ENCODE assay signal across 1 cellular context in the genomic region with DNA sequence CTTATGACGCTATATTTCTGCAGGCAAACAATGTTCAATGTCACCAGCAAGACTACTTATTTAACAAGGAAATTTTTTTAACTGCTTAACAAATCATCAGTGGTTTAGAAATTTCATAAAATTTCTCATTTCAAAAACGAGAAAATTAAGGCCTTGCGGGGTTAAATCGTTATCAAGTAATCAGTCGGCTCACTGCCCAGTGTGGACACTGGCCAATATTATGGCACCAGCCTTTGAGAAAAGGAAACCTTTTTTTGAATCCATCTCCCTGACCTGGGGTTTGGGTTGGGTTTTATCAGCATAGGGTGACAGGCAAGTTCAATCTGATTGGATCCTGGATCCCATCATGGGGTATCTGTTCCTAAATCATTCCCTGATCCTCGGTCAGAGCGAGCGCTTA.
TF ChIP-seq lines count a peak whose summit lies in the region.

No MANE protein-coding gene starts in this region.

TF ChIP-seq in GM23338, 12 proteins besides CTCF, POLR2A, EP300 and RAD21 (continued from another document):
- TF ChIP-seq, protein P1, sequence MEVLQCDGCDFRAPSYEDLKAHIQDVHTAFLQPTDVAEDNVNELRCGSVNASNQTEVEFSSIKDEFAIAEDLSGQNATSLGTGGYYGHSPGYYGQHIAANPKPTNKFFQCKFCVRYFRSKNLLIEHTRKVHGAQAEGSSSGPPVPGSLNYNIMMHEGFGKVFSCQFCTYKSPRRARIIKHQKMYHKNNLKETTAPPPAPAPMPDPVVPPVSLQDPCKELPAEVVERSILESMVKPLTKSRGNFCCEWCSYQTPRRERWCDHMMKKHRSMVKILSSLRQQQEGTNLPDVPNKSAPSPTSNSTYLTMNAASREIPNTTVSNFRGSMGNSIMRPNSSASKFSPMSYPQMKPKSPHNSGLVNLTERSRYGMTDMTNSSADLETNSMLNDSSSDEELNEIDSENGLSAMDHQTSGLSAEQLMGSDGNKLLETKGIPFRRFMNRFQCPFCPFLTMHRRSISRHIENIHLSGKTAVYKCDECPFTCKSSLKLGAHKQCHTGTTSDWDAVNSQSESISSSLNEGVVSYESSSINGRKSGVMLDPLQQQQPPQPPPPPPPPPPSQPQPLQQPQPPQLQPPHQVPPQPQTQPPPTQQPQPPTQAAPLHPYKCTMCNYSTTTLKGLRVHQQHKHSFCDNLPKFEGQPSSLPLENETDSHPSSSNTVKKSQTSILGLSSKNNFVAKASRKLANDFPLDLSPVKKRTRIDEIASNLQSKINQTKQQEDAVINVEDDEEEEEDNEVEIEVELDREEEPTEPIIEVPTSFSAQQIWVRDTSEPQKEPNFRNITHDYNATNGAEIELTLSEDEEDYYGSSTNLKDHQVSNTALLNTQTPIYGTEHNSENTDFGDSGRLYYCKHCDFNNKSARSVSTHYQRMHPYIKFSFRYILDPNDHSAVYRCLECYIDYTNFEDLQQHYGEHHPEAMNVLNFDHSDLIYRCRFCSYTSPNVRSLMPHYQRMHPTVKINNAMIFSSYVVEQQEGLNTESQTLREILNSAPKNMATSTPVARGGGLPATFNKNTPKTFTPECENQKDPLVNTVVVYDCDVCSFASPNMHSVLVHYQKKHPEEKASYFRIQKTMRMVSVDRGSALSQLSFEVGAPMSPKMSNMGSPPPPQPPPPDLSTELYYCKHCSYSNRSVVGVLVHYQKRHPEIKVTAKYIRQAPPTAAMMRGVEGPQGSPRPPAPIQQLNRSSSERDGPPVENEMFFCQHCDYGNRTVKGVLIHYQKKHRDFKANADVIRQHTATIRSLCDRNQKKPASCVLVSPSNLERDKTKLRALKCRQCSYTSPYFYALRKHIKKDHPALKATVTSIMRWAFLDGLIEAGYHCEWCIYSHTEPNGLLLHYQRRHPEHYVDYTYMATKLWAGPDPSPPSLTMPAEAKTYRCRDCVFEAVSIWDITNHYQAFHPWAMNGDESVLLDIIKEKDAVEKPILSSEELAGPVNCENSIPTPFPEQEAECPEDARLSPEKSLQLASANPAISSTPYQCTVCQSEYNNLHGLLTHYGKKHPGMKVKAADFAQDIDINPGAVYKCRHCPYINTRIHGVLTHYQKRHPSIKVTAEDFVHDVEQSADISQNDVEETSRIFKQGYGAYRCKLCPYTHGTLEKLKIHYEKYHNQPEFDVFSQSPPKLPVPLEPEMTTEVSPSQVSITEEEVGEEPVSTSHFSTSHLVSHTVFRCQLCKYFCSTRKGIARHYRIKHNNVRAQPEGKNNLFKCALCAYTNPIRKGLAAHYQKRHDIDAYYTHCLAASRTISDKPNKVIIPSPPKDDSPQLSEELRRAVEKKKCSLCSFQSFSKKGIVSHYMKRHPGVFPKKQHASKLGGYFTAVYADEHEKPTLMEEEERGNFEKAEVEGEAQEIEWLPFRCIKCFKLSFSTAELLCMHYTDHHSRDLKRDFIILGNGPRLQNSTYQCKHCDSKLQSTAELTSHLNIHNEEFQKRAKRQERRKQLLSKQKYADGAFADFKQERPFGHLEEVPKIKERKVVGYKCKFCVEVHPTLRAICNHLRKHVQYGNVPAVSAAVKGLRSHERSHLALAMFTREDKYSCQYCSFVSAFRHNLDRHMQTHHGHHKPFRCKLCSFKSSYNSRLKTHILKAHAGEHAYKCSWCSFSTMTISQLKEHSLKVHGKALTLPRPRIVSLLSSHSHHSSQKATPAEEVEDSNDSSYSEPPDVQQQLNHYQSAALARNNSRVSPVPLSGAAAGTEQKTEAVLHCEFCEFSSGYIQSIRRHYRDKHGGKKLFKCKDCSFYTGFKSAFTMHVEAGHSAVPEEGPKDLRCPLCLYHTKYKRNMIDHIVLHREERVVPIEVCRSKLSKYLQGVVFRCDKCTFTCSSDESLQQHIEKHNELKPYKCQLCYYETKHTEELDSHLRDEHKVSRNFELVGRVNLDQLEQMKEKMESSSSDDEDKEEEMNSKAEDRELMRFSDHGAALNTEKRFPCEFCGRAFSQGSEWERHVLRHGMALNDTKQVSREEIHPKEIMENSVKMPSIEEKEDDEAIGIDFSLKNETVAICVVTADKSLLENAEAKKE (CRISPR knock-in tag; IDR thresholded peaks at IDR 0.05) = no peak
- TF ChIP-seq, protein P2, sequence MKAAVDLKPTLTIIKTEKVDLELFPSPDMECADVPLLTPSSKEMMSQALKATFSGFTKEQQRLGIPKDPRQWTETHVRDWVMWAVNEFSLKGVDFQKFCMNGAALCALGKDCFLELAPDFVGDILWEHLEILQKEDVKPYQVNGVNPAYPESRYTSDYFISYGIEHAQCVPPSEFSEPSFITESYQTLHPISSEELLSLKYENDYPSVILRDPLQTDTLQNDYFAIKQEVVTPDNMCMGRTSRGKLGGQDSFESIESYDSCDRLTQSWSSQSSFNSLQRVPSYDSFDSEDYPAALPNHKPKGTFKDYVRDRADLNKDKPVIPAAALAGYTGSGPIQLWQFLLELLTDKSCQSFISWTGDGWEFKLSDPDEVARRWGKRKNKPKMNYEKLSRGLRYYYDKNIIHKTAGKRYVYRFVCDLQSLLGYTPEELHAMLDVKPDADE (IDR thresholded peaks at IDR 0.05) = no peak
- no peak for TF ChIP-seq CREB1 (CRISPR knock-in tag; IDR thresholded peaks at IDR 0.05; ENCODE audit: low read depth)
